8 cellular contexts compared by ENCODE assay signal in the genomic region with DNA sequence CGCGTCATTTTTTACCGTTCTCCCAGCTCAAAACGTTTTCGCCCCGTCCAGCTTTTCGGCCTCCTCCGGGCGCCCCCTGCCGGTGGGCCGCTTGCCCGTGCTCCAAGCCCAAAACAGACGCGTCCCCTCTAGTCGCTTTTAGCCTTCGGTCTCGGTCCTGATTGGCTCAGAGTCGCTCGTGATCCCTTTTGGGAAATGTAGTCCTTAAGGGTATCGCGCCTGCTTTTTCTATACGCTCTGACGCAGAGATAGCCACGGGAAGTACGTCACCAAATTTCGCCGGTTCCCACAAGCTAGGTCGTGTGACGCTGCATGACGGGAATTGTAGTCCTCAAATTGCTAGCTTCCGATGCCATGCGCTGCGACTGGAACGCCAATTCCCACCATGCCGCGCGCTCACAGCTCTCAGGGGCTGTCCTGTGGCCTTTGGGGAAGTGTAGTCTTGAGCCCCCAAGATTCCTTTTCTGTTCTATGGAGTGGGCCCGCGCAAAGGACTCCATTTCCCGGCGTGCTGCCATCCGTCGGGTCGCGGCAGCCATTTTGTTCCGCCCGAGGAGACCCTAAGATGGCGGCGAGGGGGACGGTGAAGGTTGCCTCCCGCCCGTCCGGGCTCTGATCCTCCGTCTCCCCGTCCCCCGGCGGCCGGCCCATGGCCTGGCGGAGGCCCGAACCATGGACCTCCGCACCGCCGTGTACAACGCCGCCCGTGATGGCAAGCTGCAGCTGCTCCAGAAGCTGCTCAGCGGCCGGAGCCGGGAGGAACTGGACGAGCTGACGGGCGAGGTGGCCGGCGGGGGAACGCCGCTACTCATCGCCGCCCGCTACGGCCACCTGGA. TPM values are rescaled to one million over a fixed set of nuclear protein-coding genes. Genes with fewer than 3 reads are reported as not detected.
DNase-seq lines count a peak whose midpoint lies in the region; ATAC-seq and TF ChIP-seq lines count a peak whose summit lies in the region.

A gene with protein sequence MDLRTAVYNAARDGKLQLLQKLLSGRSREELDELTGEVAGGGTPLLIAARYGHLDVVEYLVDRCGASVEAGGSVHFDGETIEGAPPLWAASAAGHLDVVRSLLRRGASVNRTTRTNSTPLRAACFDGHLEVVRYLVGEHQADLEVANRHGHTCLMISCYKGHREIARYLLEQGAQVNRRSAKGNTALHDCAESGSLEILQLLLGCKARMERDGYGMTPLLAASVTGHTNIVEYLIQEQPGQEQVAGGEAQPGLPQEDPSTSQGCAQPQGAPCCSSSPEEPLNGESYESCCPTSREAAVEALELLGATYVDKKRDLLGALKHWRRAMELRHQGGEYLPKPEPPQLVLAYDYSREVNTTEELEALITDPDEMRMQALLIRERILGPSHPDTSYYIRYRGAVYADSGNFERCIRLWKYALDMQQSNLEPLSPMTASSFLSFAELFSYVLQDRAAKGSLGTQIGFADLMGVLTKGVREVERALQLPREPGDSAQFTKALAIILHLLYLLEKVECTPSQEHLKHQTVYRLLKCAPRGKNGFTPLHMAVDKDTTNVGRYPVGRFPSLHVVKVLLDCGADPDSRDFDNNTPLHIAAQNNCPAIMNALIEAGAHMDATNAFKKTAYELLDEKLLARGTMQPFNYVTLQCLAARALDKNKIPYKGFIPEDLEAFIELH (plus strand): TSS at position 552 of the 836 bp plus-strand sequence. CDS start 121 bp downstream, at position 673.

- ATAC-seq in naive B cell (ENCODE audit: low read depth in 2 of 2): peak; percentile 86 to 88
- ATAC-seq in stimulated activated memory B cell treated with anti-CD40 and anti-IgM and Interleukin-4, amounts not matched to agents 10 μg/mL and 1 μg/mL and 100 μg/mL, for 72 hours: peak; percentile 99

- H3K4me1 Mint-ChIP-seq in naive B cell: peaks cover 4 to 39% (median 29%) of the 10 kb centered on the region in 3 donors
- H3K4me1 Mint-ChIP-seq in stimulated activated memory B cell treated with anti-CD40 and anti-IgM and Interleukin-4, amounts not matched to agents 10 μg/mL and 1 μg/mL and 100 μg/mL, for 72 hours: peaks cover 39% of the 10 kb centered on the region

- peaks cover 0 to under 1% of the 10 kb centered on the region in 2 donors for H3K36me3 Mint-ChIP-seq in naive B cell
- H3K36me3 Mint-ChIP-seq in stimulated activated memory B cell treated with anti-CD40 and anti-IgM and Interleukin-4, amounts not matched to agents 10 μg/mL and 1 μg/mL and 100 μg/mL, for 72 hours: peaks cover 13% of the 10 kb centered on the region

- peak within 1 kb of the TSS; percentile 70 to 93 (median 88) for H3K4me3 Mint-ChIP-seq in naive B cell
- peak within 1 kb of the TSS; percentile 72 for H3K4me3 Mint-ChIP-seq in stimulated activated memory B cell treated with anti-CD40 and anti-IgM and Interleukin-4, amounts not matched to agents 10 μg/mL and 1 μg/mL and 100 μg/mL, for 72 hours

- H3K27ac Mint-ChIP-seq in naive B cell: peak within 1 kb of the TSS; percentile 75 to 94 (median 88)
- peak within 1 kb of the TSS; percentile 85 for H3K27ac Mint-ChIP-seq in stimulated activated memory B cell treated with anti-CD40 and anti-IgM and Interleukin-4, amounts not matched to agents 10 μg/mL and 1 μg/mL and 100 μg/mL, for 72 hours

- H3K27me3 Mint-ChIP-seq in naive B cell: peaks cover 0 to under 1% (median 0%) of the 10 kb centered on the region in 3 donors
- no peaks in the 10 kb centered on the region for H3K27me3 Mint-ChIP-seq in stimulated activated memory B cell treated with anti-CD40 and anti-IgM and Interleukin-4, amounts not matched to agents 10 μg/mL and 1 μg/mL and 100 μg/mL, for 72 hours

- no peaks in the 10 kb centered on the region for H3K9me3 Mint-ChIP-seq in naive B cell
- H3K9me3 Mint-ChIP-seq in stimulated activated memory B cell treated with anti-CD40 and anti-IgM and Interleukin-4, amounts not matched to agents 10 μg/mL and 1 μg/mL and 100 μg/mL, for 72 hours: no peaks in the 10 kb centered on the region

- TF ChIP-seq CTCF in LNCAP (IDR thresholded peaks at IDR 0.05): peak; percentile 99

- DNase-seq in ELF-1 (ENCODE audit: low read depth, low spot score): peak; percentile 100
- DNase-seq in GOT3 (lab: John Stamatoyannopoulos, UW): peak; percentile 96
- DNase-seq in RPMI8226: peak; percentile 100
- peak; percentile 96 to 98 for DNase-seq in activated T-helper 1 cell treated with anti-CD3 and anti-CD28 coated beads, Interleukin-2, amount 50 U/mL, for 16 hours (ENCODE audit: low read depth in 1 of 2, low spot score in 1 of 2)
- DNase-seq in fibroblast of gingiva (ENCODE audit: low read depth): peak; percentile 100
- DNase-seq in naive B cell: peak; percentile 99

RNA-seq across cellular contexts. Expression of the gene that starts here (rescaled TPM):
- 1 to 10 TPM in 5 of 6 donors, under 1 TPM in 1; 0.84 to 5.0 (median 3.2) TPM for polyA plus RNA-seq in naive B cell (ENCODE audit: low read depth in 6 of 6)

Comparison
In these comparisons a context has a peak if more than half of its experiments do, and no peak if none do; other contexts are left out.
1. Peak in every context shown above with its lines: DNase-seq and ATAC-seq.